ENCODE assay signal across 8 cellular contexts in genomic region chr5:134524219-134524825, GRCh38. TPM values are rescaled to one million over a fixed set of nuclear protein-coding genes. Genes with fewer than 3 reads are reported as not detected.
DNase-seq lines count a peak whose midpoint lies in the region; ATAC-seq and TF ChIP-seq lines count a peak whose summit lies in the region.

No MANE protein-coding gene starts in this region.

- peaks cover 0 to 24% (median 0%) of the 10 kb centered on the region in 3 donors for H3K36me3 Mint-ChIP-seq in CD8-positive, alpha-beta memory T cell
- no peaks in the 10 kb centered on the region for H3K36me3 Mint-ChIP-seq in nephron (ENCODE audit: low read depth)
- no peaks in the 10 kb centered on the region for H3K36me3 Mint-ChIP-seq in stimulated activated naive CD8-positive, alpha-beta T cell treated with anti-CD3 and anti-CD28 coated beads, Interleukin-15, Interleukin-2, amounts not matched to agents 100 ng/mL and 50 ng/mL, for 24 hours (ENCODE audit: low read depth)

- H3K4me3 Mint-ChIP-seq in CD8-positive, alpha-beta memory T cell, result peak overlapping the region; percentile 94 to 99 (median 98)
- H3K4me3 Mint-ChIP-seq in nephron, result peak overlapping the region; percentile 89 to 95 (median 94)
- peak overlapping the region; percentile 98 for H3K4me3 Mint-ChIP-seq in stimulated activated naive CD8-positive, alpha-beta T cell treated with anti-CD3 and anti-CD28 coated beads, Interleukin-15, Interleukin-2, amounts not matched to agents 100 ng/mL and 50 ng/mL, for 24 hours

- POLR2A ChIA-PET in CD8-positive, alpha-beta memory T cell (lab: Charles Lee), result interaction anchor here (0.5 to 6.2 kb wide), 29 partner anchors 12 to 1938 kb away, joined by 3 to 73 read pairs (median 4); partner anchors contain the start of genes CDKL3, CDKN2AIPNL, DDX46 and PPP2CA

- peak; percentile 24 for TF ChIP-seq CTCF in RWPE2 (IDR thresholded peaks at IDR 0.05; ENCODE audit: poor library complexity, severe bottlenecking)
- no peak for TF ChIP-seq CTCF in foreskin fibroblast (IDR thresholded peaks at IDR 0.05; ENCODE audit: low read depth, low read length)
- no peak for TF ChIP-seq CTCF in nephron (IDR thresholded peaks at IDR 0.05; ENCODE audit: unreplicated experiment in 3 of 3)

- H3K9me3 ChIP-seq in CD8-positive, alpha-beta memory T cell (ENCODE audit: low read length), result no peaks in the 10 kb centered on the region
- no peaks in the 10 kb centered on the region for H3K9me3 ChIP-seq in RWPE2 (ENCODE audit: severe bottlenecking)

- H3K4me1 ChIP-seq in CD8-positive, alpha-beta memory T cell (ENCODE audit: insufficient read depth, low read length), result peaks cover 26% of the 10 kb centered on the region
- H3K4me1 ChIP-seq in RWPE2 (ENCODE audit: insufficient read depth, poor library complexity, severe bottlenecking), result peaks cover 5% of the 10 kb centered on the region

- H3K27ac ChIP-seq in CD8-positive, alpha-beta memory T cell (ENCODE audit: low read depth, low read length), result peak overlapping the region; percentile 98
- H3K27ac ChIP-seq in RWPE2 (ENCODE audit: poor library complexity, severe bottlenecking), result peak overlapping the region; percentile 93

- no peaks in the 10 kb centered on the region for H3K36me3 ChIP-seq in CD8-positive, alpha-beta memory T cell (ENCODE audit: insufficient read depth, low read length)
- peaks cover 6% of the 10 kb centered on the region; the same call in 1 of the 2 replicates for H3K36me3 ChIP-seq in RWPE2 (ENCODE audit: low read depth)

- CTCF ChIA-PET in CD8-positive, alpha-beta memory T cell (lab: Charles Lee), result interaction anchor here (1.4 to 3.9 kb wide), 3 partner anchors 38 to 113 kb away, joined by 3 to 24 read pairs (median 5); partner anchors contain the start of gene CDKN2AIPNL

- H3K9me3 Mint-ChIP-seq in CD8-positive, alpha-beta memory T cell, result no peaks in the 10 kb centered on the region
- no peaks in the 10 kb centered on the region for H3K9me3 Mint-ChIP-seq in nephron
- H3K9me3 Mint-ChIP-seq in stimulated activated naive CD8-positive, alpha-beta T cell treated with anti-CD3 and anti-CD28 coated beads, Interleukin-15, Interleukin-2, amounts not matched to agents 100 ng/mL and 50 ng/mL, for 24 hours, result no peaks in the 10 kb centered on the region

- peak; percentile 53 to 84 (median 69) for DNase-seq in CD8-positive, alpha-beta memory T cell
- DNase-seq in HK-2 (ENCODE audit: unreplicated experiment), result peak; percentile 74
- peak; percentile 85 for DNase-seq in RWPE2 (ENCODE audit: low spot score)
- DNase-seq in activated gamma-delta T cell treated with anti-CD3 and anti-CD28 coated beads, Interleukin-2, amount 50 U/mL, for 16 hours (ENCODE audit: low read depth), result peak; percentile 52
- DNase-seq in foreskin fibroblast, result peak; percentile 75 to 93

- no peaks in the 10 kb centered on the region for H3K27me3 ChIP-seq in CD8-positive, alpha-beta memory T cell (ENCODE audit: insufficient read depth, low read length, poor library complexity, severe bottlenecking)
- H3K27me3 ChIP-seq in RWPE2 (ENCODE audit: insufficient read depth, poor library complexity, severe bottlenecking), result no peaks in the 10 kb centered on the region

- peaks cover 24 to 32% (median 27%) of the 10 kb centered on the region in 3 donors for H3K4me1 Mint-ChIP-seq in CD8-positive, alpha-beta memory T cell
- peaks cover 27% of the 10 kb centered on the region for H3K4me1 Mint-ChIP-seq in nephron
- H3K4me1 Mint-ChIP-seq in stimulated activated naive CD8-positive, alpha-beta T cell treated with anti-CD3 and anti-CD28 coated beads, Interleukin-15, Interleukin-2, amounts not matched to agents 100 ng/mL and 50 ng/mL, for 24 hours (ENCODE audit: low read depth), result peaks cover 33% of the 10 kb centered on the region

- ATAC-seq in RWPE2 (ENCODE audit: low read depth), result peak; percentile 8
- no peak for ATAC-seq in GM19467 (IDR thresholded peaks at IDR 0.05; ENCODE audit: unreplicated experiment)

- peak overlapping the region; percentile 98 to 100 (median 99) for H3K27ac Mint-ChIP-seq in CD8-positive, alpha-beta memory T cell
- peak overlapping the region; percentile 95 to 96 (median 96) for H3K27ac Mint-ChIP-seq in nephron
- H3K27ac Mint-ChIP-seq in stimulated activated naive CD8-positive, alpha-beta T cell treated with anti-CD3 and anti-CD28 coated beads, Interleukin-15, Interleukin-2, amounts not matched to agents 100 ng/mL and 50 ng/mL, for 24 hours, result peak overlapping the region; percentile 97

- peak overlapping the region; percentile 92 for H3K4me3 ChIP-seq in CD8-positive, alpha-beta memory T cell (ENCODE audit: low read length)
- H3K4me3 ChIP-seq in RWPE2 (ENCODE audit: severe bottlenecking) (peak overlapping the region; percentile 96), foreskin fibroblast (ENCODE audit: low read depth in 1 of 2, low read length in 2 of 2) (peak overlapping the region; percentile 89 to 92)

- peaks cover 0 to 7% of the 10 kb centered on the region in 2 donors for H3K27me3 Mint-ChIP-seq in CD8-positive, alpha-beta memory T cell
- H3K27me3 Mint-ChIP-seq in nephron (ENCODE audit: low read depth), result peaks cover 55% of the 10 kb centered on the region
- H3K27me3 Mint-ChIP-seq in stimulated activated naive CD8-positive, alpha-beta T cell treated with anti-CD3 and anti-CD28 coated beads, Interleukin-15, Interleukin-2, amounts not matched to agents 100 ng/mL and 50 ng/mL, for 24 hours, result no peaks in the 10 kb centered on the region

RNA-seq across cellular contexts. Expression of gene JADE2, which starts 1.1 kb away (rescaled TPM):
- total RNA-seq in CD8-positive, alpha-beta memory T cell, result 100 to 1,000 TPM; 105 to 107 TPM
- polyA plus RNA-seq in CD8-positive, alpha-beta memory T cell, result 47.1 TPM
